ENCODE assay signal across 13 cellular contexts in genomic region chr20:22063753-22064152, GRCh38.
DNase-seq lines count a peak whose midpoint lies in the region; ATAC-seq and TF ChIP-seq lines count a peak whose summit lies in the region.
"Had no signal": no experiment of that assay in that cellular context is flagged by ENCODE, and none has a peak within 500 bp of the region (broad histone marks: within the 10 kb centered on the region; RNA-seq: fewer than 3 reads in every experiment).

No MANE protein-coding gene starts in this region.

- DNase-seq in SK-N-DZ (ENCODE audit: low spot score) (peak; percentile 93), retina (peak; percentile 25), NOMO-1 treated with dmso at 0.1 percent for 144 hours (lab: John Stamatoyannopoulos, UW; ENCODE audit: unreplicated experiment) (no peak), NCI-H2171 treated with DMSO at 0.1 percent for 48 hours (lab: John Stamatoyannopoulos, UW) (no peak)
- DNase-seq: AML-193; Caco-2; Calu3; CD4-positive, alpha-beta T cell; CD8-positive, alpha-beta T cell; DMS79 treated with DMSO at 0.1 percent for 48 hours; GF-D8 had no signal

- no peak for ATAC-seq in SK-N-SH treated with all-trans-retinoic acid at 6 μM for 48 hours
- ATAC-seq: A549; CD8-positive, alpha-beta T cell had no signal

TF ChIP-seq in SK-N-SH treated with all-trans-retinoic acid at 6 μM for 48 hours, 23 proteins besides CTCF, POLR2A, EP300 and RAD21:
- no peak for TF ChIP-seq ZFP3 (CRISPR knock-in tag; IDR thresholded peaks at IDR 0.05)
- TF ChIP-seq ISL1 (CRISPR knock-in tag; IDR thresholded peaks at IDR 0.05): peak; percentile 91
- TF ChIP-seq PPARA (CRISPR knock-in tag; IDR thresholded peaks at IDR 0.05; ENCODE audit: borderline replicate concordance): no peak
- TF ChIP-seq ZC3H10 (CRISPR knock-in tag; IDR thresholded peaks at IDR 0.05): no peak
- TF ChIP-seq ZNF70 (CRISPR knock-in tag; IDR thresholded peaks at IDR 0.05): no peak
- TF ChIP-seq, protein P1, sequence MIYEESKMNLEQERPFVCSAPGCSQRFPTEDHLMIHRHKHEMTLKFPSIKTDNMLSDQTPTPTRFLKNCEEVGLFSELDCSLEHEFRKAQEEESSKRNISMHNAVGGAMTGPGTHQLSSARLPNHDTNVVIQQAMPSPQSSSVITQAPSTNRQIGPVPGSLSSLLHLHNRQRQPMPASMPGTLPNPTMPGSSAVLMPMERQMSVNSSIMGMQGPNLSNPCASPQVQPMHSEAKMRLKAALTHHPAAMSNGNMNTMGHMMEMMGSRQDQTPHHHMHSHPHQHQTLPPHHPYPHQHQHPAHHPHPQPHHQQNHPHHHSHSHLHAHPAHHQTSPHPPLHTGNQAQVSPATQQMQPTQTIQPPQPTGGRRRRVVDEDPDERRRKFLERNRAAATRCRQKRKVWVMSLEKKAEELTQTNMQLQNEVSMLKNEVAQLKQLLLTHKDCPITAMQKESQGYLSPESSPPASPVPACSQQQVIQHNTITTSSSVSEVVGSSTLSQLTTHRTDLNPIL (CRISPR knock-in tag; IDR thresholded peaks at IDR 0.05; ENCODE audit: low read depth): no peak
- TF ChIP-seq RARB (CRISPR knock-in tag; IDR thresholded peaks at IDR 0.05): no peak
- TF ChIP-seq CSRNP3 (CRISPR knock-in tag; IDR thresholded peaks at IDR 0.05): 0 out of 2 replicates have a peak, but pooled peaks have one; percentile 50
- TF ChIP-seq BACH2 (CRISPR knock-in tag; IDR thresholded peaks at IDR 0.05; ENCODE audit: borderline replicate concordance): no peak
- TF ChIP-seq, protein P2, sequence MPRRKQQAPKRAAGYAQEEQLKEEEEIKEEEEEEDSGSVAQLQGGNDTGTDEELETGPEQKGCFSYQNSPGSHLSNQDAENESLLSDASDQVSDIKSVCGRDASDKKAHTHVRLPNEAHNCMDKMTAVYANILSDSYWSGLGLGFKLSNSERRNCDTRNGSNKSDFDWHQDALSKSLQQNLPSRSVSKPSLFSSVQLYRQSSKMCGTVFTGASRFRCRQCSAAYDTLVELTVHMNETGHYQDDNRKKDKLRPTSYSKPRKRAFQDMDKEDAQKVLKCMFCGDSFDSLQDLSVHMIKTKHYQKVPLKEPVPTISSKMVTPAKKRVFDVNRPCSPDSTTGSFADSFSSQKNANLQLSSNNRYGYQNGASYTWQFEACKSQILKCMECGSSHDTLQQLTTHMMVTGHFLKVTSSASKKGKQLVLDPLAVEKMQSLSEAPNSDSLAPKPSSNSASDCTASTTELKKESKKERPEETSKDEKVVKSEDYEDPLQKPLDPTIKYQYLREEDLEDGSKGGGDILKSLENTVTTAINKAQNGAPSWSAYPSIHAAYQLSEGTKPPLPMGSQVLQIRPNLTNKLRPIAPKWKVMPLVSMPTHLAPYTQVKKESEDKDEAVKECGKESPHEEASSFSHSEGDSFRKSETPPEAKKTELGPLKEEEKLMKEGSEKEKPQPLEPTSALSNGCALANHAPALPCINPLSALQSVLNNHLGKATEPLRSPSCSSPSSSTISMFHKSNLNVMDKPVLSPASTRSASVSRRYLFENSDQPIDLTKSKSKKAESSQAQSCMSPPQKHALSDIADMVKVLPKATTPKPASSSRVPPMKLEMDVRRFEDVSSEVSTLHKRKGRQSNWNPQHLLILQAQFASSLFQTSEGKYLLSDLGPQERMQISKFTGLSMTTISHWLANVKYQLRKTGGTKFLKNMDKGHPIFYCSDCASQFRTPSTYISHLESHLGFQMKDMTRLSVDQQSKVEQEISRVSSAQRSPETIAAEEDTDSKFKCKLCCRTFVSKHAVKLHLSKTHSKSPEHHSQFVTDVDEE (CRISPR knock-in tag; IDR thresholded peaks at IDR 0.05): peak; percentile 57; the same call in 1 of the 2 replicates
- TF ChIP-seq OSR1 (CRISPR knock-in tag; IDR thresholded peaks at IDR 0.05): no peak
- no peak for TF ChIP-seq TOX (CRISPR knock-in tag; IDR thresholded peaks at IDR 0.05; ENCODE audit: borderline replicate concordance)
- peak; percentile 83 for TF ChIP-seq TCF4 (CRISPR knock-in tag; IDR thresholded peaks at IDR 0.05; ENCODE audit: borderline replicate concordance)
- no peak for TF ChIP-seq ZNF8 (CRISPR knock-in tag; IDR thresholded peaks at IDR 0.05)
- TF ChIP-seq SNAI2 (CRISPR knock-in tag; IDR thresholded peaks at IDR 0.05): no peak
- no peak for TF ChIP-seq ZFP30 (CRISPR knock-in tag; IDR thresholded peaks at IDR 0.05)
- TF ChIP-seq CSDC2 (CRISPR knock-in tag; IDR thresholded peaks at IDR 0.05): no peak
- no peak for TF ChIP-seq ZNF565 (CRISPR knock-in tag; conservative IDR thresholded peaks at IDR 0.05; ENCODE audit: low read depth)
- no peak for TF ChIP-seq ESRRG (CRISPR knock-in tag; IDR thresholded peaks at IDR 0.05)
- TF ChIP-seq PATZ1 (CRISPR knock-in tag; IDR thresholded peaks at IDR 0.05; ENCODE audit: borderline replicate concordance): no peak
- TF ChIP-seq ARNTL (CRISPR knock-in tag; IDR thresholded peaks at IDR 0.05; ENCODE audit: borderline replicate concordance, low read depth): no peak
- peak; percentile 89; the same call in 1 of the 2 replicates for TF ChIP-seq GLIS3 (CRISPR knock-in tag; IDR thresholded peaks at IDR 0.05)
- TF ChIP-seq, protein P3, sequence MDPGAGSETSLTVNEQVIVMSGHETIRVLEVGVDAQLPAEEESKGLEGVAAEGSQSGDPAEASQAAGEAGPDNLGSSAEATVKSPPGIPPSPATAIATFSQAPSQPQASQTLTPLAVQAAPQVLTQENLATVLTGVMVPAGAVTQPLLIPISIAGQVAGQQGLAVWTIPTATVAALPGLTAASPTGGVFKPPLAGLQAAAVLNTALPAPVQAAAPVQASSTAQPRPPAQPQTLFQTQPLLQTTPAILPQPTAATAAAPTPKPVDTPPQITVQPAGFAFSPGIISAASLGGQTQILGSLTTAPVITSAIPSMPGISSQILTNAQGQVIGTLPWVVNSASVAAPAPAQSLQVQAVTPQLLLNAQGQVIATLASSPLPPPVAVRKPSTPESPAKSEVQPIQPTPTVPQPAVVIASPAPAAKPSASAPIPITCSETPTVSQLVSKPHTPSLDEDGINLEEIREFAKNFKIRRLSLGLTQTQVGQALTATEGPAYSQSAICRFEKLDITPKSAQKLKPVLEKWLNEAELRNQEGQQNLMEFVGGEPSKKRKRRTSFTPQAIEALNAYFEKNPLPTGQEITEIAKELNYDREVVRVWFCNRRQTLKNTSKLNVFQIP (CRISPR knock-in tag; IDR thresholded peaks at IDR 0.05; ENCODE audit: borderline replicate concordance, low read depth): no peak; the same call in 1 of the 2 replicates

Comparison
In these comparisons a context has a peak if more than half of its experiments do, and no peak if none do; other contexts are left out.
1. DNase-seq: peak in SK-N-DZ (single experiment) and retina (single experiment); none in NOMO-1 treated with dmso at 0.1 percent for 144 hours (single experiment) and NCI-H2171 treated with DMSO at 0.1 percent for 48 hours (single experiment).